In the genomic region with DNA sequence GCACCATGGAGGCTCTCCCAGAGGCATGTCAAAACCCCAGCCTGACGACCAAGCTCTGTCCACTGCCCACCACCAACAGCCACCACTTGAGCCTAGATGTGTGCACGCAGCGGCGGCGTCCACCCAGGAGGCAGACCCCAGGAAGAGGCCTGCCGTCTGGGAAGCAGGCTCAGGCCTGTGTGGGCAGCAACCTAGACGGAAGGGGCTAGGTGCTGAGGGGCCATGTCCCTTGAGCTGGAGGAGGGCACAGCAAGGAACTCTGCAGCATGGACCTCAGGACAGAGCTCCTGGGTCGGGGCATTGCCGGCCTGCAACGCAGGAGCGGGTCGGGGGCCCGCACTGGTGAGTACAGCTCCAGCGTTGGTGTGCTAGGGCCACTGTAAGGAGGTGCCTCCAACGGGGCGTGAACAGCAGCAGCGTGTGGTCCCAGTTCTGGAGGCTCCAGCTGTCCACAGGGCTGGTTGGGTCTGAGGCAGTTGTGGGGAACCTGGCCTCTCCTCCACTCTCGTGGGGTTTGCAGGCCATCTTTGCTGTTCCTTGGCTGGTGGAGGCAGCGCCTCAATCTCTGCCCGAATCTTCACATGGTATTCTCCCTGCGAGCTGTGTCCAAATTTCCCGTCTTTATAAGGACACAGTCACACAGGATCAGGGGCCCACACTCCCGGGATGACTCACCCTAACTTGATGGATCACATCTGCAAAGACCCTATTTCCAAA, we compare ENCODE assay signal across 25 cellular contexts. TPM values are rescaled to one million over a fixed set of nuclear protein-coding genes. Genes with fewer than 3 reads are reported as not detected.
DNase-seq lines count a peak whose midpoint lies in the region; ATAC-seq and TF ChIP-seq lines count a peak whose summit lies in the region.
"Had no signal": no experiment of that assay in that cellular context is flagged by ENCODE, and none has a peak within 500 bp of the region (broad histone marks: within the 10 kb centered on the region; RNA-seq: fewer than 3 reads in every experiment).

No MANE protein-coding gene starts in this region.

- no peak overlapping the region for H3K4ac ChIP-seq in trophoblast cell (ENCODE audit: low read depth, low read length)

- H3K79me2 ChIP-seq in trophoblast cell (ENCODE audit: control insufficient read depth, insufficient read depth, low read length, poor library complexity) = peaks cover 2% of the 10 kb centered on the region

- H3K9me3 ChIP-seq in esophagus squamous epithelium = no peaks in the 10 kb centered on the region
- H3K9me3 ChIP-seq in trophoblast cell (ENCODE audit: insufficient read depth, low read depth, low read length) = peaks cover 5% of the 10 kb centered on the region
- H3K9me3 ChIP-seq: BE2C, ovary, transverse colon had no signal

- BruUV-seq in Calu3 (replicated peaks; lab: Mats Ljungman, UMichigan) = no TSS peak

- intact Hi-C loops in esophagus squamous epithelium (cut with DNase I) = no loop called here
- intact Hi-C loops in Calu3 (cut with micrococcal nuclease; ENCODE audit: unreplicated experiment) = no loop called here

- H3K27ac ChIP-seq in esophagus squamous epithelium (peak overlapping the region in 3 of 4 donors; percentile 22 to 46 (median 31)), trophoblast cell (ENCODE audit: low read depth, low read length) (no peak overlapping the region)
- H3K27ac ChIP-seq: brain microvascular endothelial cell, foreskin keratinocyte, ovary, transverse colon had no signal

- no peak for TF ChIP-seq POLR2A in esophagus squamous epithelium (IDR thresholded peaks at IDR 0.05)

- H3K23ac ChIP-seq in trophoblast cell (ENCODE audit: low read length) = no peak overlapping the region

- no peak overlapping the region for H3K9ac ChIP-seq in trophoblast cell (ENCODE audit: low read length)

- DNase-seq in activated naive CD8-positive, alpha-beta T cell treated with anti-CD3 and anti-CD28 coated beads, Interleukin-2, amount 10 ng/mL, durations not matched to agents 7 days and 5 days = peak; percentile 26
- DNase-seq in activated naive CD8-positive, alpha-beta T cell treated with anti-CD3 and anti-CD28 coated beads, Interleukin-2, amount 50 U/mL, for 24 hours = no peak
- no peak for DNase-seq in esophagus squamous epithelium (lab: John Stamatoyannopoulos, UW)
- DNase-seq in trophoblast cell = no peak
- DNase-seq in NCI-H1105 (lab: John Stamatoyannopoulos, UW) = no peak
- no peak for DNase-seq in Calu3
- DNase-seq: activated CD4-positive, alpha-beta memory T cell treated with anti-CD3 and anti-CD28 coated beads for 36 hours; DND-41; effector memory CD4-positive, alpha-beta T cell; erythroblast; naive thymus-derived CD8-positive, alpha-beta T cell; NCI-H2081 treated with DMSO at 0.1 percent for 48 hours; OCI-M1; stimulated activated CD4-positive, alpha-beta T cell treated with anti-CD3 and anti-CD28 coated beads, Interleukin-15, amount 100 ng/mL, for 24 hours had no signal

- WGBS in esophagus squamous epithelium, 2 donors = 74 to 85% methylated on average over 7 of the region's 23 CpGs
- no CpG with 5 or more reads among the region's 23 CpGs for WGBS in trophoblast cell (ENCODE audit: extremely low coverage, insufficient coverage, insufficient read length)

- H3K36me3 ChIP-seq in esophagus squamous epithelium = no peaks in the 10 kb centered on the region
- H3K36me3 ChIP-seq in trophoblast cell (ENCODE audit: control insufficient read depth in 1 of 2, insufficient read depth in 2 of 2, low read length in 2 of 2) = no peaks in the 10 kb centered on the region
- H3K36me3 ChIP-seq: BE2C, brain microvascular endothelial cell, ovary, transverse colon had no signal

- POLR2A ChIA-PET in activated naive CD8-positive, alpha-beta T cell treated with anti-CD3 and anti-CD28 coated beads, Interleukin-2, amount 10 ng/mL, durations not matched to agents 7 days and 5 days (lab: Charles Lee) = no interaction called here

- H2BK5ac ChIP-seq in trophoblast cell (ENCODE audit: low read depth, low read length, poor library complexity) = no peak overlapping the region

- H3K4me1 Mint-ChIP-seq in activated naive CD8-positive, alpha-beta T cell treated with anti-CD3 and anti-CD28 coated beads, Interleukin-2, amount 10 ng/mL, durations not matched to agents 7 days and 5 days = peaks cover 11% of the 10 kb centered on the region
- H3K4me1 Mint-ChIP-seq in activated naive CD8-positive, alpha-beta T cell treated with anti-CD3 and anti-CD28 coated beads, Interleukin-2, amount 50 U/mL, for 24 hours = peaks cover 13% of the 10 kb centered on the region
- peaks cover 9% of the 10 kb centered on the region for H3K4me1 Mint-ChIP-seq in Calu3 (ENCODE audit: low read depth, unreplicated experiment)

- H3K4me1 ChIP-seq in esophagus squamous epithelium (peaks cover 19 to 43% (median 24%) of the 10 kb centered on the region in 3 donors), trophoblast cell (ENCODE audit: control insufficient read depth in 1 of 2, insufficient read depth in 2 of 2, low read length in 2 of 2) (peaks cover 3 to 10% of the 10 kb centered on the region in 2 experiments)
- H3K4me1 ChIP-seq: foreskin keratinocyte had no signal

- peaks cover 6% of the 10 kb centered on the region for H3K9me3 Mint-ChIP-seq in activated naive CD8-positive, alpha-beta T cell treated with anti-CD3 and anti-CD28 coated beads, Interleukin-2, amount 10 ng/mL, durations not matched to agents 7 days and 5 days
- H3K9me3 Mint-ChIP-seq in activated naive CD8-positive, alpha-beta T cell treated with anti-CD3 and anti-CD28 coated beads, Interleukin-2, amount 50 U/mL, for 24 hours = peaks cover 8% of the 10 kb centered on the region
- H3K9me3 Mint-ChIP-seq in Calu3 (ENCODE audit: low read depth, unreplicated experiment) = peaks cover 7% of the 10 kb centered on the region
- H3K9me3 Mint-ChIP-seq: activated CD4-positive, alpha-beta memory T cell treated with anti-CD3 and anti-CD28 coated beads for 36 hours had no signal

- H4K8ac ChIP-seq in trophoblast cell (ENCODE audit: low read depth, low read length) = no peak overlapping the region

- ATAC-seq in activated naive CD8-positive, alpha-beta T cell treated with anti-CD3 and anti-CD28 coated beads, Interleukin-2, amount 10 ng/mL, durations not matched to agents 7 days and 5 days (ENCODE audit: low read depth) = no peak
- no peak for ATAC-seq in activated naive CD8-positive, alpha-beta T cell treated with anti-CD3 and anti-CD28 coated beads, Interleukin-2, amount 50 U/mL, for 24 hours
- ATAC-seq in HG03342 (IDR thresholded peaks at IDR 0.05; ENCODE audit: unreplicated experiment) (no peak), GM18502 (IDR thresholded peaks at IDR 0.05; ENCODE audit: poor library complexity, unreplicated experiment) (no peak)
- ATAC-seq: GM12878; naive thymus-derived CD8-positive, alpha-beta T cell; Right ventricle myocardium inferior had no signal

- no peak overlapping the region for H3K18ac ChIP-seq in trophoblast cell (ENCODE audit: low read length)

- no peak overlapping the region for H3K4me3 ChIP-seq in esophagus squamous epithelium
- no peak overlapping the region for H3K4me3 ChIP-seq in trophoblast cell (ENCODE audit: low read depth, low read length)
- H3K4me3 ChIP-seq: GM12878, ovary, transverse colon had no signal

- no peak overlapping the region for H2BK12ac ChIP-seq in trophoblast cell (ENCODE audit: low read length)

- H3K4me3 Mint-ChIP-seq in activated naive CD8-positive, alpha-beta T cell treated with anti-CD3 and anti-CD28 coated beads, Interleukin-2, amount 10 ng/mL, durations not matched to agents 7 days and 5 days = no peak overlapping the region
- H3K4me3 Mint-ChIP-seq in activated naive CD8-positive, alpha-beta T cell treated with anti-CD3 and anti-CD28 coated beads, Interleukin-2, amount 50 U/mL, for 24 hours = no peak overlapping the region
- H3K4me3 Mint-ChIP-seq in Calu3 (ENCODE audit: low read depth, unreplicated experiment) = no peak overlapping the region
- H3K4me3 Mint-ChIP-seq: activated CD4-positive, alpha-beta memory T cell treated with anti-CD3 and anti-CD28 coated beads for 36 hours; stimulated activated naive CD8-positive, alpha-beta T cell treated with anti-CD3 and anti-CD28 coated beads, Interleukin-15, Interleukin-2, amounts not matched to agents 100 ng/mL and 50 ng/mL, for 24 hours had no signal

- CTCF ChIA-PET in Calu3 (lab: Charles Lee) = interaction anchor here (0.7 to 1.0 kb wide), 2 partner anchors 53 to 85 kb away, joined by 3 to 9 read pairs; no protein-coding TSS in a partner anchor

- H3K27me3 ChIP-seq in esophagus squamous epithelium (peaks cover 0 to 6% (median 0%) of the 10 kb centered on the region in 4 donors), trophoblast cell (ENCODE audit: insufficient read depth, low read length) (peaks cover 4% of the 10 kb centered on the region)
- H3K27me3 ChIP-seq: BE2C, brain microvascular endothelial cell, foreskin keratinocyte, ovary, transverse colon had no signal

- no peak overlapping the region for H2AFZ ChIP-seq in trophoblast cell (ENCODE audit: insufficient read depth, low read length, poor library complexity)

- peaks cover 17% of the 10 kb centered on the region for H3K27me3 Mint-ChIP-seq in activated naive CD8-positive, alpha-beta T cell treated with anti-CD3 and anti-CD28 coated beads, Interleukin-2, amount 10 ng/mL, durations not matched to agents 7 days and 5 days
- peaks cover 17% of the 10 kb centered on the region for H3K27me3 Mint-ChIP-seq in activated naive CD8-positive, alpha-beta T cell treated with anti-CD3 and anti-CD28 coated beads, Interleukin-2, amount 50 U/mL, for 24 hours
- H3K27me3 Mint-ChIP-seq in Calu3 (ENCODE audit: unreplicated experiment) = peaks cover 27% of the 10 kb centered on the region

- no peak overlapping the region for H4K91ac ChIP-seq in trophoblast cell (ENCODE audit: low read depth, low read length)

- H3K4me2 ChIP-seq in trophoblast cell (ENCODE audit: low read length) = no peak overlapping the region

- H2BK120ac ChIP-seq in trophoblast cell (ENCODE audit: insufficient read depth, low read length, poor library complexity) = no peak overlapping the region

- H3K27ac Mint-ChIP-seq in activated naive CD8-positive, alpha-beta T cell treated with anti-CD3 and anti-CD28 coated beads, Interleukin-2, amount 10 ng/mL, durations not matched to agents 7 days and 5 days = no peak overlapping the region
- H3K27ac Mint-ChIP-seq in activated naive CD8-positive, alpha-beta T cell treated with anti-CD3 and anti-CD28 coated beads, Interleukin-2, amount 50 U/mL, for 24 hours = no peak overlapping the region
- no peak overlapping the region for H3K27ac Mint-ChIP-seq in Calu3 (ENCODE audit: unreplicated experiment)
- H3K27ac Mint-ChIP-seq: activated CD4-positive, alpha-beta memory T cell treated with anti-CD3 and anti-CD28 coated beads for 36 hours; stimulated activated naive CD8-positive, alpha-beta T cell treated with anti-CD3 and anti-CD28 coated beads, Interleukin-15, Interleukin-2, amounts not matched to agents 100 ng/mL and 50 ng/mL, for 24 hours had no signal

- H3K14ac ChIP-seq in trophoblast cell (ENCODE audit: low read length) = no peak overlapping the region

- no peaks in the 10 kb centered on the region for H3K36me3 Mint-ChIP-seq in activated naive CD8-positive, alpha-beta T cell treated with anti-CD3 and anti-CD28 coated beads, Interleukin-2, amount 10 ng/mL, durations not matched to agents 7 days and 5 days
- peaks cover 2% of the 10 kb centered on the region for H3K36me3 Mint-ChIP-seq in activated naive CD8-positive, alpha-beta T cell treated with anti-CD3 and anti-CD28 coated beads, Interleukin-2, amount 50 U/mL, for 24 hours (ENCODE audit: low read depth)
- peaks cover 27% of the 10 kb centered on the region for H3K36me3 Mint-ChIP-seq in Calu3 (ENCODE audit: insufficient read depth, unreplicated experiment)
- H3K36me3 Mint-ChIP-seq: activated CD4-positive, alpha-beta memory T cell treated with anti-CD3 and anti-CD28 coated beads for 36 hours; naive thymus-derived CD8-positive, alpha-beta T cell had no signal

- TF ChIP-seq CTCF in esophagus squamous epithelium (IDR thresholded peaks at IDR 0.05) = no peak
- TF ChIP-seq CTCF in Calu3 (IDR thresholded peaks at IDR 0.05; ENCODE audit: unreplicated experiment) = no peak

- H3K79me1 ChIP-seq in trophoblast cell (ENCODE audit: low read length) = peaks cover 2% of the 10 kb centered on the region

- H4K12ac ChIP-seq in trophoblast cell (ENCODE audit: low read depth, low read length) = peak overlapping the region; percentile 13

- H2AK5ac ChIP-seq in trophoblast cell (ENCODE audit: low read length) = no peak overlapping the region

RNA-seq across cellular contexts. Expression of a gene that starts 20.5 kb away (rescaled TPM):
- total RNA-seq in activated naive CD8-positive, alpha-beta T cell treated with anti-CD3 and anti-CD28 coated beads, Interleukin-2, amount 10 ng/mL, durations not matched to agents 7 days and 5 days = 1 to 10 TPM; 6.7 to 6.9 TPM
- total RNA-seq in esophagus squamous epithelium (10 to 100 TPM in 2 of 4 donors, 1 to 10 TPM in 2; 4.7 to 14.2 (median 8.4) TPM), Calu3 (2022) (11.8 and 13.9 TPM in 2 replicates)
- polyA plus RNA-seq in trophoblast cell (2013) = 4.6 and 4.7 TPM in 2 replicates

RNA-seq across cellular contexts. Expression of a gene that starts 25.8 kb away (rescaled TPM):
- 100 to 1,000 TPM; 178 to 181 TPM for total RNA-seq in activated naive CD8-positive, alpha-beta T cell treated with anti-CD3 and anti-CD28 coated beads, Interleukin-2, amount 10 ng/mL, durations not matched to agents 7 days and 5 days
- total RNA-seq in esophagus squamous epithelium (10 to 100 TPM; 66.6 to 93.7 (median 71.3) TPM), Calu3 (2022) (118 and 120 TPM in 2 replicates)
- 175 TPM in 2 replicates for polyA plus RNA-seq in trophoblast cell (2013)

RNA-seq across cellular contexts. Expression of a gene that starts 43.7 kb away (rescaled TPM):
- total RNA-seq in activated naive CD8-positive, alpha-beta T cell treated with anti-CD3 and anti-CD28 coated beads, Interleukin-2, amount 10 ng/mL, durations not matched to agents 7 days and 5 days = 1 to 10 TPM; 5.7 to 6.3 TPM
- total RNA-seq in esophagus squamous epithelium (10 to 100 TPM; 18.2 to 41.0 (median 30.6) TPM), Calu3 (2022) (60.2 and 67.6 TPM in 2 replicates)
- 34.1 and 36.0 TPM in 2 replicates for polyA plus RNA-seq in trophoblast cell (2013)
- polyA plus RNA-seq: IgD-negative memory B cell had no signal
